In the genomic region with DNA sequence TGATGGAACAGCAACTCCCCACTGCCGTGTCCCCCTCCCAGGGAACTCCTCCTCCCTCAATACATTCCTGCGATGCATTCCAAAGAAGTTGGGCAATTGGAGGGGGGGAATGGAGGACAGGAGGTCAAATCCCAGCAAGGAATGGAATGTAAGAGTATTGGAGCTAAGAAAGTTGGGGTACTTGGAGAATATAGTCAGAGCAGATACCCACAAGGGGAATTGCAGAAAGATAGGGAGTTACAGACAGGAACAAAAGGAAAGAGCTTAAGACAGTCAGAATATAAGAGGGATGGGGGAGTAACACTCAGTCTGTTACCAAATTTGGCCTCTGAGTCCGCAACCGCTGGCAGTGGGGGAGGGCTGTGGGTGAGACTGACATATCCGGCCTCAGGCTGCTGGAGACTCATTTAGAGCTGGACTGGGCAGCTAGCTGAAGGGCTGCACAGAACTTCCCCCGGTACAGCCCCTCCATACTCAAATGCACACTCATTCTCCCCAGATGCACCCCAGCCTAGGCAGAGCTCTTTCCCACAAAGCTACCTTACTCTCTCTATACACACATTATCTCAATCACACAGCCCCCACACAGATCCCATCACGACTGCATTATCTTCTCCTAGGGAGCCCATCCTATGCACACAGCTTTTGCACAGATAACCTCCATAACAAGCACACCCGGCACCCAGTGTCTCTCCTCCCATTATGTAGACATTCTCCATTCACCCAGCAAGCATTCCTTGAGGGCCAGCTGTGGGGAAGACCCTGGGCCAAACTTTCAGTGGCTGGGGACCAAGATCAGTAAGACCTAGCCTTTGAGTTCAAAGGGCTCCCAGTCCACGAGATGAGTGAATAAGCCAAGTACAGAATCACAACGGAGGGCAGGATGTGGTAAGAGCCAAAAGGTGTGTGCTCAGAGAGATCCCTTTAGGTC, we compare ENCODE assay signal across 9 cellular contexts. TPM values are rescaled to one million over a fixed set of nuclear protein-coding genes. Genes with fewer than 3 reads are reported as not detected.
DNase-seq lines count a peak whose midpoint lies in the region; ATAC-seq and TF ChIP-seq lines count a peak whose summit lies in the region.
"Had no signal": no experiment of that assay in that cellular context is flagged by ENCODE, and none has a peak within 500 bp of the region (broad histone marks: within the 10 kb centered on the region; RNA-seq: fewer than 3 reads in every experiment).

No MANE protein-coding gene starts in this region.

- no peaks in the 10 kb centered on the region for H3K9me3 Mint-ChIP-seq in activated CD8-positive, alpha-beta T cell treated with anti-CD3 and anti-CD28 coated beads for 36 hours

- POLR2A ChIA-PET in activated CD8-positive, alpha-beta T cell treated with anti-CD3 and anti-CD28 coated beads for 36 hours (lab: Charles Lee): interaction anchor here (0.6 to 2.8 kb wide), 13 partner anchors 10 to 108 kb away, joined by 3 to 13 read pairs (median 4); a partner anchor contains a TSS

- H3K4me3 Mint-ChIP-seq in activated CD8-positive, alpha-beta T cell treated with anti-CD3 and anti-CD28 coated beads for 36 hours: no peak overlapping the region

- H3K4me1 ChIP-seq in prostate gland (replicated peaks) (peaks cover 23% of the 10 kb centered on the region), BE2C (peaks cover 9% of the 10 kb centered on the region)

- no peak overlapping the region for H3K27ac Mint-ChIP-seq in activated CD8-positive, alpha-beta T cell treated with anti-CD3 and anti-CD28 coated beads for 36 hours

- WGBS in prostate gland: 18% methylated on average over 10 of the region's 10 CpGs

- H3K9me3 ChIP-seq in prostate gland (no peaks in the 10 kb centered on the region), BE2C (no peaks in the 10 kb centered on the region)

- peak overlapping the region; percentile 88 to 96 for H3K27ac ChIP-seq in prostate gland
- H3K27ac ChIP-seq: SK-N-MC had no signal

- H3K4me3 ChIP-seq in prostate gland: peak overlapping the region in 1 of 2 donors; percentile 10
- no peak overlapping the region for H3K4me3 ChIP-seq in BE2C (ENCODE audit: low read depth, low read length)
- H3K4me3 ChIP-seq: SK-N-MC had no signal

- peaks cover 14% of the 10 kb centered on the region for H3K4me1 Mint-ChIP-seq in activated CD8-positive, alpha-beta T cell treated with anti-CD3 and anti-CD28 coated beads for 36 hours (ENCODE audit: low read depth)

- H3K27me3 Mint-ChIP-seq in activated CD8-positive, alpha-beta T cell treated with anti-CD3 and anti-CD28 coated beads for 36 hours: no peaks in the 10 kb centered on the region

- H3K36me3 ChIP-seq in prostate gland (peaks cover 8 to 16% of the 10 kb centered on the region in 2 donors), BE2C (peaks cover 22% of the 10 kb centered on the region)

- H3K27me3 ChIP-seq in prostate gland (replicated peaks; ENCODE audit: insufficient read depth) (no peaks in the 10 kb centered on the region), BE2C (no peaks in the 10 kb centered on the region)

- CTCF ChIA-PET in activated CD8-positive, alpha-beta T cell treated with anti-CD3 and anti-CD28 coated beads for 36 hours (lab: Charles Lee): interaction anchor here (0.9 to 14.0 kb wide), 21 partner anchors 8 to 119 kb away, joined by 3 to 170 read pairs (median 4); a partner anchor contains a TSS

- H3K36me3 Mint-ChIP-seq in activated CD8-positive, alpha-beta T cell treated with anti-CD3 and anti-CD28 coated beads for 36 hours (ENCODE audit: low read depth): peaks cover 25% of the 10 kb centered on the region

- DNase-seq in CMK (ENCODE audit: low read depth): peak; percentile 89
- DNase-seq in HT1080 (ENCODE audit: low read depth): peak; percentile 88
- DNase-seq in activated CD8-positive, alpha-beta T cell treated with anti-CD3 and anti-CD28 coated beads for 36 hours: peak; percentile 85
- DNase-seq in Right ventricle myocardium superior: peak; percentile 85
- peak; percentile 41 for DNase-seq in prostate gland (ENCODE audit: low spot score)
- DNase-seq in BE2C: no peak

- intact Hi-C loops in activated CD8-positive, alpha-beta T cell treated with anti-CD3 and anti-CD28 coated beads for 36 hours (cut with micrococcal nuclease): loop anchor here (5.0 kb wide), 1 partner anchor 71 kb away; a partner anchor contains a TSS
- intact Hi-C loops in Right ventricle myocardium superior (cut with DNase I) (loop anchor here (5.0 kb wide), 2 partner anchors 36 to 66 kb away; no protein-coding TSS in a partner anchor), prostate gland (cut with DNase I) (no loop called here)

- TF ChIP-seq CTCF in activated CD8-positive, alpha-beta T cell treated with anti-CD3 and anti-CD28 coated beads for 36 hours (IDR thresholded peaks at IDR 0.05): no peak
- TF ChIP-seq CTCF in prostate gland (IDR thresholded peaks at IDR 0.05): no peak
- TF ChIP-seq CTCF in BE2C (IDR thresholded peaks at IDR 0.05; ENCODE audit: low read depth, low read length): no peak

- ATAC-seq in activated CD8-positive, alpha-beta T cell treated with anti-CD3 and anti-CD28 coated beads for 36 hours: peak; percentile 14
- peak; percentile 47 for ATAC-seq in Right ventricle myocardium superior (ENCODE audit: poor library complexity)
- no peak for ATAC-seq in GM19035 (IDR thresholded peaks at IDR 0.05; ENCODE audit: unreplicated experiment)
- no peak for ATAC-seq in HG02973 (IDR thresholded peaks at IDR 0.05; ENCODE audit: unreplicated experiment)

- no peak for TF ChIP-seq POLR2A in prostate gland (IDR thresholded peaks at IDR 0.05)

RNA-seq across cellular contexts. Expression of a gene that starts 3.7 kb away (rescaled TPM):
- total RNA-seq in HT1080 (2014; rRNA removed; shearing (Covaris generic)): 165 and 198 TPM in 2 replicates
- polyA plus RNA-seq in HT1080 (2015; cell fraction: cytosol; rRNA removed): 138 and 146 TPM in 2 replicates
- polyA plus RNA-seq in HT1080 (2015; cell fraction: nucleus; rRNA removed): 392 and 396 TPM in 2 replicates
- 100 to 1,000 TPM; 212 to 219 TPM for total RNA-seq in activated CD8-positive, alpha-beta T cell treated with anti-CD3 and anti-CD28 coated beads for 36 hours
- total RNA-seq in Right ventricle myocardium superior (252 TPM), prostate gland (100 to 1,000 TPM; 167 to 315 TPM)
- polyA plus RNA-seq in BE2C (2012; ENCODE audit: insufficient read depth, insufficient read length, low read depth): 91.6 TPM

RNA-seq across cellular contexts. Expression of a gene that starts 4.2 kb away (rescaled TPM):
- 42.1 and 44.1 TPM in 2 replicates for total RNA-seq in HT1080 (2014; rRNA removed; shearing (Covaris generic))
- polyA plus RNA-seq in HT1080 (2015; cell fraction: cytosol; rRNA removed): 26.0 and 29.5 TPM in 2 replicates
- polyA plus RNA-seq in HT1080 (2015; cell fraction: nucleus; rRNA removed): 17.9 and 19.1 TPM in 2 replicates
- total RNA-seq in activated CD8-positive, alpha-beta T cell treated with anti-CD3 and anti-CD28 coated beads for 36 hours: 10 to 100 TPM; 22.3 to 22.4 TPM
- total RNA-seq in Right ventricle myocardium superior (20.3 TPM), prostate gland (100 to 1,000 TPM in 1 of 2 donors, 10 to 100 TPM in 1; 60.9 to 120 TPM)
- polyA plus RNA-seq in BE2C (2012; ENCODE audit: insufficient read depth, insufficient read length, low read depth): 40.4 TPM

RNA-seq across cellular contexts. Expression of a gene that starts 20.7 kb away (rescaled TPM):
- total RNA-seq in HT1080 (2014; rRNA removed; shearing (Covaris generic)): 39.2 and 41.6 TPM in 2 replicates
- 25.3 and 26.6 TPM in 2 replicates for polyA plus RNA-seq in HT1080 (2015; cell fraction: cytosol; rRNA removed)
- 172 TPM in 2 replicates for polyA plus RNA-seq in HT1080 (2015; cell fraction: nucleus; rRNA removed)
- 10 to 100 TPM; 21.2 to 22.3 TPM for total RNA-seq in activated CD8-positive, alpha-beta T cell treated with anti-CD3 and anti-CD28 coated beads for 36 hours
- total RNA-seq in Right ventricle myocardium superior (74.6 TPM), prostate gland (10 to 100 TPM; 48.5 to 55.4 TPM)
- polyA plus RNA-seq in BE2C (2012; ENCODE audit: insufficient read depth, insufficient read length, low read depth): 80.1 TPM

RNA-seq across cellular contexts. Expression of a gene that starts 20.8 kb away (rescaled TPM):
- total RNA-seq in HT1080 (2014; rRNA removed; shearing (Covaris generic)): 15.8 and 22.1 TPM in 2 replicates
- polyA plus RNA-seq in HT1080 (2015; cell fraction: cytosol; rRNA removed): 15.5 and 19.7 TPM in 2 replicates
- polyA plus RNA-seq in HT1080 (2015; cell fraction: nucleus; rRNA removed): 30.5 and 31.3 TPM in 2 replicates
- total RNA-seq in activated CD8-positive, alpha-beta T cell treated with anti-CD3 and anti-CD28 coated beads for 36 hours: 10 to 100 TPM; 13.0 to 14.8 TPM
- total RNA-seq in Right ventricle myocardium superior (28.5 TPM), prostate gland (10 to 100 TPM; 19.4 to 30.3 TPM)
- polyA plus RNA-seq in BE2C (2012; ENCODE audit: insufficient read depth, insufficient read length, low read depth): 12.1 TPM

RNA-seq across cellular contexts. Expression of a gene that starts 25.8 kb away (rescaled TPM):
- not detected in 2 replicates for total RNA-seq in HT1080 (2014; rRNA removed; shearing (Covaris generic))
- not detected in 2 replicates for polyA plus RNA-seq in HT1080 (2015; cell fraction: cytosol; rRNA removed)
- polyA plus RNA-seq in HT1080 (2015; cell fraction: nucleus; rRNA removed): 0.26 TPM in 1 of 2 replicates, not detected in the other
- total RNA-seq in activated CD8-positive, alpha-beta T cell treated with anti-CD3 and anti-CD28 coated beads for 36 hours: under 1 TPM; 0.59 to 0.67 TPM
- total RNA-seq in Right ventricle myocardium superior (not detected), prostate gland (not detected)
- polyA plus RNA-seq in BE2C (2012; ENCODE audit: insufficient read depth, insufficient read length, low read depth): 2.2 TPM

Comparison
In these comparisons a context has a peak if more than half of its experiments do, and no peak if none do; other contexts are left out.
1. ATAC-seq: peak in activated CD8-positive, alpha-beta T cell treated with anti-CD3 and anti-CD28 coated beads for 36 hours (single experiment) and Right ventricle myocardium superior (single experiment); none in GM19035 (single experiment) and HG02973 (single experiment).